1 cellular context compared by ENCODE assay signal in the genomic region with DNA sequence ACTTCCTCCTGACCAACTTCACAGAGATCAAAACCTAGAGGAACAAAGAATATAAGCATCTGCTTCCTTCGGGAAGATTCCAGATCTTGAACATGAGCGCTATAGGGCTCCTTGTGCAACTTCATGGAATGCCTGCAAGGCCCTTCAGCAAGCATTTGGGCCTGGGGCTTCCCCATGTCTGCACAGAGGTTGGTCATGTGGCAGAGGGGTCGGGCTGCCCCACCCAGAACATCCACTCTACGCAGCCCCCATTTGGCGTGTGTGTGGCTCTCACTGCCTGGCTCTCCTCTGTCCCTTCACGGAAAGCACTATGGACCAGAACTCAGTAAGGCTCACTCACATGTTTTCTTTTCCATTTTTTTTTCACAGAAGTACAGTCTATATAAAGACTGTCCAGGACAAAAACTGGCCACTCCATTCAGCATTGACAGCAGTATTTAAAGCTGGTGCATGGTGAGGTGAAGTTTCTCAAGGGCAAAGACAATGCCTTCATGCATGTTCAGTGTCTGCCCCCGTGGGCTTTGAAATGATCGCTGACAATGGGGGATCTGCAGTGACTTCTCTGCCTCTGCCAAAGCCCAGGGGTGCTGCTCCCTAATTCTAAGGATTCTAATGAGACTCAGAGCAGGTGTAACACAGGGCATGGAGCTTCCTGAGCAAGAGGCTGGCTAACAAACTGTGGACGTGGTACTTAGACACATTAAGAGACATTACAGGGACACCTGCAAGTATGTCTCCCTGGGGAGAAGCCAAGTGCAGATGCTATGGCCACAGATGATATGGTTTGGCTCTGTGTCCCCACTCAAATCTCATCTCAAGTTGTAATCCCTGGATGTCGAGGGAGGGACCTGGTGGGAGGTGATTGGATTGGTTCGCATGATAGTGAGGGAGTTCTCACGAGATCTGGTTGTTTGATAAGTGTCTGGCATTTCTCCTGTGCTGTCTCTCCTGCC.
TF ChIP-seq lines count a peak whose summit lies in the region.

No MANE protein-coding gene starts in this region.

TF ChIP-seq in IMR-90, 13 proteins besides CTCF, POLR2A, EP300 and RAD21 (continued from another document):
- TF ChIP-seq CHD1 (IDR thresholded peaks at IDR 0.05; ENCODE audit: low read depth, low read length) (no peak), SMC3 (IDR thresholded peaks at IDR 0.05; ENCODE audit: low read depth, low read length) (no peak), FOS (IDR thresholded peaks at IDR 0.05; ENCODE audit: low read depth, low read length) (no peak), BHLHE40 (IDR thresholded peaks at IDR 0.05; ENCODE audit: low read depth, low read length) (no peak), RCOR1 (IDR thresholded peaks at IDR 0.05; ENCODE audit: insufficient replicate concordance, low read length) (no peak), MXI1 (IDR thresholded peaks at IDR 0.05; ENCODE audit: borderline replicate concordance, low read depth, low read length) (no peak), CEBPB (IDR thresholded peaks at IDR 0.05; ENCODE audit: low read depth, low read length) (no peak), MAFK (IDR thresholded peaks at IDR 0.05; ENCODE audit: low read depth, low read length) (no peak)
- TF ChIP-seq, protein P1, sequence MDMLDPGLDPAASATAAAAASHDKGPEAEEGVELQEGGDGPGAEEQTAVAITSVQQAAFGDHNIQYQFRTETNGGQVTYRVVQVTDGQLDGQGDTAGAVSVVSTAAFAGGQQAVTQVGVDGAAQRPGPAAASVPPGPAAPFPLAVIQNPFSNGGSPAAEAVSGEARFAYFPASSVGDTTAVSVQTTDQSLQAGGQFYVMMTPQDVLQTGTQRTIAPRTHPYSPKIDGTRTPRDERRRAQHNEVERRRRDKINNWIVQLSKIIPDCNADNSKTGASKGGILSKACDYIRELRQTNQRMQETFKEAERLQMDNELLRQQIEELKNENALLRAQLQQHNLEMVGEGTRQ (IDR thresholded peaks at IDR 0.05; ENCODE audit: low read depth, low read length): no peak
- TF ChIP-seq, protein P2, sequence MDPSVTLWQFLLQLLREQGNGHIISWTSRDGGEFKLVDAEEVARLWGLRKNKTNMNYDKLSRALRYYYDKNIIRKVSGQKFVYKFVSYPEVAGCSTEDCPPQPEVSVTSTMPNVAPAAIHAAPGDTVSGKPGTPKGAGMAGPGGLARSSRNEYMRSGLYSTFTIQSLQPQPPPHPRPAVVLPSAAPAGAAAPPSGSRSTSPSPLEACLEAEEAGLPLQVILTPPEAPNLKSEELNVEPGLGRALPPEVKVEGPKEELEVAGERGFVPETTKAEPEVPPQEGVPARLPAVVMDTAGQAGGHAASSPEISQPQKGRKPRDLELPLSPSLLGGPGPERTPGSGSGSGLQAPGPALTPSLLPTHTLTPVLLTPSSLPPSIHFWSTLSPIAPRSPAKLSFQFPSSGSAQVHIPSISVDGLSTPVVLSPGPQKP (IDR thresholded peaks at IDR 0.05; ENCODE audit: borderline replicate concordance, low read depth, low read length): no peak
